29 cellular contexts compared by ENCODE assay signal in the genomic region with DNA sequence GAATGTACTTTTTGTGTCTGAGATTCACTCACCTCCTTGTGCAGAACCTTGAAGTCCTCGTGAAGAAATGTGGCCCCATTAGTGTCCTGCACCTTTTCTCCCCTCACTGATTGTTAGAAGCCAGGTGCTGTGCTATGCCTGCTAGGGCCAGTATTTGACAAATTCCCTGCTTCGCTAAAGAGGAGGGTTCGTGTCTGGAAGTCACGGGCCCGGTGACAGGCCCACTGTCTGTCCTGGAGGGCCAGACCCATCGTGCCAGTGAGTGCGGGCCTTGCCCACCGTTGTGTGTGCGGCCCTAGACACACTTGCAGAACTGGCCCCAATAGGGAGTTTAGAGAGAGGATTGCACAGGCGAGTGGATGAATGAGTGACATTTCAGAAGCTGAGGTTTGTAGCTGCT. TPM values are rescaled to one million over a fixed set of nuclear protein-coding genes. Genes with fewer than 3 reads are reported as not detected.
DNase-seq lines count a peak whose midpoint lies in the region; ATAC-seq, FAIRE-seq and TF ChIP-seq lines count a peak whose summit lies in the region.
"Had no signal": no experiment of that assay in that cellular context is flagged by ENCODE, and none has a peak within 500 bp of the region (broad histone marks: within the 10 kb centered on the region; RNA-seq: fewer than 3 reads in every experiment).

No MANE protein-coding gene starts in this region.

- peaks cover 0 to 8% (median 6%) of the 10 kb centered on the region in 3 experiments; a peak in 5 of 7 replicates for H3K36me3 Mint-ChIP-seq in H9 (ENCODE audit: insufficient read depth in 1 of 3, low read depth in 3 of 3)
- H3K36me3 Mint-ChIP-seq: CD14-positive monocyte, IgD-negative memory B cell, immature natural killer cell had no signal

- H3K27ac Mint-ChIP-seq in H9 = peak overlapping the region in 2 of 3 experiments; percentile 45 to 81; a peak in 3 of 7 replicates
- H3K27ac Mint-ChIP-seq: activated naive CD4-positive, alpha-beta T cell treated with anti-CD3 and anti-CD28 coated beads for 36 hours; immature natural killer cell had no signal

- H3K79me1 ChIP-seq in H9 (ENCODE audit: insufficient read depth, low read depth, low read length, poor library complexity, severe bottlenecking) = no peaks in the 10 kb centered on the region

- H2BK15ac ChIP-seq in H9 (ENCODE audit: low read depth, low read length) = no peak overlapping the region

- no peak overlapping the region for H3K56ac ChIP-seq in H9 (ENCODE audit: insufficient read length, low read depth, low read length)

- H3K9me3 ChIP-seq in H9 (ENCODE audit: control insufficient read depth, low read depth, low read length) = no peaks in the 10 kb centered on the region
- H3K9me3 ChIP-seq in SJSA1 (replicated peaks) = no peaks in the 10 kb centered on the region
- H3K9me3 ChIP-seq in keratinocyte (ENCODE audit: control insufficient read depth, low read depth, low read length) = no peaks in the 10 kb centered on the region
- H3K9me3 ChIP-seq: Caco-2, left lung, neutrophil, psoas muscle, transverse colon had no signal

- H3K4me1 ChIP-seq in H9 (ENCODE audit: insufficient read depth, low read length) (no peaks in the 10 kb centered on the region), SJSA1 (replicated peaks) (peaks cover 51% of the 10 kb centered on the region), keratinocyte (ENCODE audit: control insufficient read depth, extremely low read depth, insufficient read depth, low read length) (peaks cover 27% of the 10 kb centered on the region)
- H3K4me1 ChIP-seq: Caco-2, left lung, psoas muscle, transverse colon had no signal

- H3K4me2 ChIP-seq in H9 (ENCODE audit: insufficient read depth, insufficient read length, low read length) (no peak overlapping the region), keratinocyte (ENCODE audit: control insufficient read depth, extremely low read depth, insufficient read depth, low read depth, low read length) (no peak overlapping the region)

- no peak overlapping the region for H4K8ac ChIP-seq in H9 (replicated peaks; ENCODE audit: insufficient read length, low read depth, low read length)

- H3K27me3 ChIP-seq in H9 (ENCODE audit: insufficient read depth, low read length) (no peaks in the 10 kb centered on the region), SJSA1 (replicated peaks) (no peaks in the 10 kb centered on the region), keratinocyte (ENCODE audit: control insufficient read depth, extremely low read depth, insufficient read depth, low read length) (no peaks in the 10 kb centered on the region)
- H3K27me3 ChIP-seq: brain microvascular endothelial cell had no signal

- no peak overlapping the region for H2BK12ac ChIP-seq in H9 (ENCODE audit: insufficient read length, low read depth, low read length)

- no peak overlapping the region for H2BK20ac ChIP-seq in H9 (ENCODE audit: low read depth, low read length, poor library complexity, severe bottlenecking)

- no peaks in the 10 kb centered on the region for H4K20me1 ChIP-seq in H9 (ENCODE audit: control insufficient read depth, insufficient read depth, insufficient read length)
- no peaks in the 10 kb centered on the region for H4K20me1 ChIP-seq in keratinocyte (ENCODE audit: control insufficient read depth, extremely low read depth, insufficient read depth, low read length)

- H3K27ac ChIP-seq in H9 (ENCODE audit: insufficient read length, low read depth, low read length) = no peak overlapping the region
- H3K27ac ChIP-seq in SJSA1 = peak overlapping the region; percentile 22
- H3K27ac ChIP-seq in keratinocyte (ENCODE audit: control insufficient read depth, insufficient read depth, low read length) = no peak overlapping the region
- H3K27ac ChIP-seq: brain microvascular endothelial cell, left lung, neutrophil, psoas muscle, transverse colon had no signal

- in situ Hi-C loops in ACHN (cut with HindIII; ENCODE audit: low pct_ligation_motif_present, low pct_unique_long_range_greater_than_20kb, low sequenced_read_pairs) = no loop called here

- H4K5ac ChIP-seq in H9 (ENCODE audit: insufficient read length, low read depth, low read length) = no peak overlapping the region

- H2BK5ac ChIP-seq in H9 (ENCODE audit: insufficient read length, low read length) = no peak overlapping the region

- TF ChIP-seq CTCF in H9 (conservative IDR thresholded peaks at IDR 0.05) (no peak), keratinocyte (optimal IDR thresholded peaks at IDR 0.05 in 1 of 3, IDR thresholded peaks at IDR 0.05 in 1 of 3, conservative IDR thresholded peaks at IDR 0.05 in 1 of 3; ENCODE audit: extremely low read depth in 1 of 3, insufficient read depth in 2 of 3, low read length in 3 of 3) (no peak)

- H2BK120ac ChIP-seq in H9 (ENCODE audit: low read depth, low read length, poor library complexity, severe bottlenecking) = no peak overlapping the region

- H3K23ac ChIP-seq in H9 (ENCODE audit: insufficient read length, low read depth, low read length) = no peak overlapping the region

- H3K14ac ChIP-seq in H9 (ENCODE audit: insufficient read depth, low read length) = no peak overlapping the region

- no peaks in the 10 kb centered on the region for H3K9me1 ChIP-seq in keratinocyte (ENCODE audit: control insufficient read depth, extremely low read depth, insufficient read depth, low read length)

- H3K9me3 Mint-ChIP-seq in H9 = peaks cover 4 to 11% of the 10 kb centered on the region in 2 experiments; a peak in 4 of 5 replicates
- H3K9me3 Mint-ChIP-seq: activated naive CD4-positive, alpha-beta T cell treated with anti-CD3 and anti-CD28 coated beads for 36 hours; activated T-cell treated with anti-CD3 and anti-CD28 coated beads, Interleukin-2, amount 50 U/mL, for 4 hours; IgD-negative memory B cell had no signal

- H3K9ac ChIP-seq in H9 (ENCODE audit: extremely low read depth, insufficient read length, low read length) = no peak overlapping the region
- no peak overlapping the region for H3K9ac ChIP-seq in keratinocyte (ENCODE audit: control insufficient read depth, extremely low read depth, insufficient read depth, low read length)

- ATAC-seq in sciatic nerve = no peak
- ATAC-seq: activated T-cell treated with anti-CD3 and anti-CD28 coated beads, Interleukin-2, amount 50 U/mL, for 4 hours; HCT116; left lung; PC-3; psoas muscle had no signal

- H3K4me3 ChIP-seq in SJSA1 (no peak overlapping the region), keratinocyte (ENCODE audit: control insufficient read depth in 2 of 3, extremely low read depth in 1 of 3, insufficient read depth in 2 of 3, low read depth in 1 of 3, low read length in 3 of 3) (no peak overlapping the region)
- H3K4me3 ChIP-seq: left lung, psoas muscle, transverse colon had no signal

- H3K36me3 ChIP-seq in SJSA1 (0 out of 2 replicates have a peak, but pooled peaks cover 4% of the 10 kb centered on the region), keratinocyte (ENCODE audit: control insufficient read depth in 2 of 2, extremely low read depth in 1 of 2, insufficient read depth in 2 of 2, low read length in 2 of 2) (no peaks in the 10 kb centered on the region)
- H3K36me3 ChIP-seq: brain microvascular endothelial cell, left lung, neutrophil, transverse colon had no signal

- no peaks in the 10 kb centered on the region for H3K23me2 ChIP-seq in H9 (ENCODE audit: insufficient read length, low read depth, low read length, poor library complexity, severe bottlenecking)

- H3K18ac ChIP-seq in H9 (ENCODE audit: insufficient read length, low read depth, low read length) = no peak overlapping the region

- H4K91ac ChIP-seq in H9 (ENCODE audit: insufficient read length, low read depth, low read length) = no peak overlapping the region

- intact Hi-C loops in sciatic nerve (cut with DNase I) = no loop called here

- H3T11ph ChIP-seq in H9 (ENCODE audit: low read length) = no peak overlapping the region

- no peak overlapping the region for H2AFZ ChIP-seq in H9 (ENCODE audit: low read length)
- no peak overlapping the region for H2AFZ ChIP-seq in keratinocyte (ENCODE audit: control insufficient read depth, low read length)

- FAIRE-seq in keratinocyte (lab: Jason Lieb, UNC) = peak; percentile 5
- FAIRE-seq: G401.6 had no signal

- H3K4me3 Mint-ChIP-seq in H9 = no peak overlapping the region
- H3K4me3 Mint-ChIP-seq: activated naive CD4-positive, alpha-beta T cell treated with anti-CD3 and anti-CD28 coated beads for 36 hours; activated T-cell treated with anti-CD3 and anti-CD28 coated beads, Interleukin-2, amount 50 U/mL, for 4 hours; CD14-positive monocyte; immature natural killer cell had no signal

- DNase-seq in H9 = no peak
- peak in 1 of 2 experiments; percentile 26 for DNase-seq in SJSA1 (ENCODE audit: low read depth in 1 of 2, low spot score in 2 of 2)
- DNase-seq in keratinocyte (ENCODE audit: low read depth, low spot score) = no peak
- peak; percentile 32 for DNase-seq in sciatic nerve (ENCODE audit: low spot score)
- DNase-seq in ACHN = no peak
- no peak for DNase-seq in DMS153 (lab: John Stamatoyannopoulos, UW)
- DNase-seq in NOMO-1 treated with dmso at 0.1 percent for 144 hours (lab: John Stamatoyannopoulos, UW; ENCODE audit: unreplicated experiment) = no peak
- DNase-seq: activated naive CD4-positive, alpha-beta T cell treated with anti-CD3 and anti-CD28 coated beads for 36 hours; activated T-cell treated with anti-CD3 and anti-CD28 coated beads, Interleukin-2, amount 50 U/mL, for 4 hours; brain microvascular endothelial cell; Caco-2; DMS79; immature natural killer cell; left lung; MV-4-11; NCI-H1436; NCI-H226; NCI-H526 treated with DMSO at 0.1 percent for 48 hours; NK-92 treated with Interleukin-12 subunit alpha and Interleukin-12 subunit beta, amount 100 ng/mL, for 24 hours; PC-3; psoas muscle; Right ventricle myocardium superior; stimulated activated CD4-positive, alpha-beta T cell treated with anti-CD3 and anti-CD28 coated beads, Interleukin-4, amount 100 ng/mL, for 24 hours; transverse colon had no signal

- no peak overlapping the region for H3K4ac ChIP-seq in H9 (ENCODE audit: low read depth, low read length)

- H3K4me1 Mint-ChIP-seq in H9 = peaks cover 3 to 7% of the 10 kb centered on the region in 2 experiments; a peak in 2 of 4 replicates
- H3K4me1 Mint-ChIP-seq: CD14-positive monocyte, IgD-negative memory B cell, immature natural killer cell had no signal

- no peak overlapping the region for H2AK5ac ChIP-seq in H9 (ENCODE audit: insufficient read length, low read length)

- WGBS in H9 (ENCODE audit: extremely low coverage, insufficient read length, low lambda C conversion rate) = no CpG with 5 or more reads among the region's 10 CpGs

- dilution Hi-C loops in keratinocyte (cut with MboI; ENCODE audit: extremely low pct_ligation_motif_present, low sequenced_read_pairs) = no loop called here

- H3K27me3 Mint-ChIP-seq in H9 (ENCODE audit: low read depth) = peaks cover 5% of the 10 kb centered on the region

- H3K79me2 ChIP-seq in H9 (ENCODE audit: insufficient read depth, low read length) = no peaks in the 10 kb centered on the region
- no peaks in the 10 kb centered on the region for H3K79me2 ChIP-seq in keratinocyte (ENCODE audit: control insufficient read depth, insufficient read depth, low read length)

RNA-seq across cellular contexts. Expression of a gene that starts 36.8 kb away (rescaled TPM):
- total RNA-seq in H9 (2021) (19.5 and 20.5 TPM in 2 replicates), sciatic nerve (302 TPM)
- total RNA-seq in SJSA1 (2014; rRNA removed; shearing (Covaris generic)) = 41.7 and 45.3 TPM in 2 replicates
- 163 to 267 TPM (median 166 TPM) in 3 replicates for polyA plus RNA-seq in keratinocyte
- polyA plus RNA-seq in keratinocyte (2011; ENCODE audit: low read depth) = 97.3 TPM
- polyA plus RNA-seq in keratinocyte (2011; cell fraction: cytosol; rRNA removed) = 121 and 265 TPM in 2 replicates
- 353 and 513 TPM in 2 replicates for polyA plus RNA-seq in keratinocyte (2011; cell fraction: nucleus; rRNA removed)
- polyA plus RNA-seq in keratinocyte (2012; ENCODE audit: low replicate concordance) = 57.5 and 273 TPM in 2 replicates
- 77.0 to 179 TPM (median 83.9 TPM) in 3 replicates for polyA minus RNA-seq in keratinocyte
- 246 TPM for polyA minus RNA-seq in keratinocyte (2011; cell fraction: cytosol; rRNA and poly(A)+ RNA removed)
- 176 and 206 TPM in 2 replicates for polyA minus RNA-seq in keratinocyte (2011; cell fraction: nucleus; rRNA and poly(A)+ RNA removed)
